ENCODE assay signal across 1 cellular context in the genomic region with DNA sequence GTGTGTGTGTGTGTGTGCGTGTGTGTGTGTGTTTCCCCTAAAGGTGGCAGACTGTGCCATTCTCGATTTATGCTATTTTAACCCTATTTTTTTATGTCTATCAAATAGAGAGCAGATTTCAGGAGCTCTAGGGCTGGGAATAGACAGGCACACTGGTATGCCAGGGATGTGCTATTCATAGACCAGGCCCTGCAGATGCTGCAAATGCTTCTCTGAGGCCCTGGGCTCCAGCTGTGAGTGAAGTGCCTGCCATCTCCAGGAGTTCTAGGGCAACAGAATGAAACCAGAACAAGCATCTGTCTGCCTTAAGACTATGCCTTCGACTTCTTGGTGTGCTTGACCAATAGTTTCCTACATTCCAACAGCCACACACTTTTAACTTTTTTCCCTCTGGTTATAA.
TF ChIP-seq lines count a peak whose summit lies in the region.

No MANE protein-coding gene starts in this region.

TF ChIP-seq in GM23338, 12 proteins besides CTCF, POLR2A, EP300 and RAD21:
- TF ChIP-seq, protein P1, sequence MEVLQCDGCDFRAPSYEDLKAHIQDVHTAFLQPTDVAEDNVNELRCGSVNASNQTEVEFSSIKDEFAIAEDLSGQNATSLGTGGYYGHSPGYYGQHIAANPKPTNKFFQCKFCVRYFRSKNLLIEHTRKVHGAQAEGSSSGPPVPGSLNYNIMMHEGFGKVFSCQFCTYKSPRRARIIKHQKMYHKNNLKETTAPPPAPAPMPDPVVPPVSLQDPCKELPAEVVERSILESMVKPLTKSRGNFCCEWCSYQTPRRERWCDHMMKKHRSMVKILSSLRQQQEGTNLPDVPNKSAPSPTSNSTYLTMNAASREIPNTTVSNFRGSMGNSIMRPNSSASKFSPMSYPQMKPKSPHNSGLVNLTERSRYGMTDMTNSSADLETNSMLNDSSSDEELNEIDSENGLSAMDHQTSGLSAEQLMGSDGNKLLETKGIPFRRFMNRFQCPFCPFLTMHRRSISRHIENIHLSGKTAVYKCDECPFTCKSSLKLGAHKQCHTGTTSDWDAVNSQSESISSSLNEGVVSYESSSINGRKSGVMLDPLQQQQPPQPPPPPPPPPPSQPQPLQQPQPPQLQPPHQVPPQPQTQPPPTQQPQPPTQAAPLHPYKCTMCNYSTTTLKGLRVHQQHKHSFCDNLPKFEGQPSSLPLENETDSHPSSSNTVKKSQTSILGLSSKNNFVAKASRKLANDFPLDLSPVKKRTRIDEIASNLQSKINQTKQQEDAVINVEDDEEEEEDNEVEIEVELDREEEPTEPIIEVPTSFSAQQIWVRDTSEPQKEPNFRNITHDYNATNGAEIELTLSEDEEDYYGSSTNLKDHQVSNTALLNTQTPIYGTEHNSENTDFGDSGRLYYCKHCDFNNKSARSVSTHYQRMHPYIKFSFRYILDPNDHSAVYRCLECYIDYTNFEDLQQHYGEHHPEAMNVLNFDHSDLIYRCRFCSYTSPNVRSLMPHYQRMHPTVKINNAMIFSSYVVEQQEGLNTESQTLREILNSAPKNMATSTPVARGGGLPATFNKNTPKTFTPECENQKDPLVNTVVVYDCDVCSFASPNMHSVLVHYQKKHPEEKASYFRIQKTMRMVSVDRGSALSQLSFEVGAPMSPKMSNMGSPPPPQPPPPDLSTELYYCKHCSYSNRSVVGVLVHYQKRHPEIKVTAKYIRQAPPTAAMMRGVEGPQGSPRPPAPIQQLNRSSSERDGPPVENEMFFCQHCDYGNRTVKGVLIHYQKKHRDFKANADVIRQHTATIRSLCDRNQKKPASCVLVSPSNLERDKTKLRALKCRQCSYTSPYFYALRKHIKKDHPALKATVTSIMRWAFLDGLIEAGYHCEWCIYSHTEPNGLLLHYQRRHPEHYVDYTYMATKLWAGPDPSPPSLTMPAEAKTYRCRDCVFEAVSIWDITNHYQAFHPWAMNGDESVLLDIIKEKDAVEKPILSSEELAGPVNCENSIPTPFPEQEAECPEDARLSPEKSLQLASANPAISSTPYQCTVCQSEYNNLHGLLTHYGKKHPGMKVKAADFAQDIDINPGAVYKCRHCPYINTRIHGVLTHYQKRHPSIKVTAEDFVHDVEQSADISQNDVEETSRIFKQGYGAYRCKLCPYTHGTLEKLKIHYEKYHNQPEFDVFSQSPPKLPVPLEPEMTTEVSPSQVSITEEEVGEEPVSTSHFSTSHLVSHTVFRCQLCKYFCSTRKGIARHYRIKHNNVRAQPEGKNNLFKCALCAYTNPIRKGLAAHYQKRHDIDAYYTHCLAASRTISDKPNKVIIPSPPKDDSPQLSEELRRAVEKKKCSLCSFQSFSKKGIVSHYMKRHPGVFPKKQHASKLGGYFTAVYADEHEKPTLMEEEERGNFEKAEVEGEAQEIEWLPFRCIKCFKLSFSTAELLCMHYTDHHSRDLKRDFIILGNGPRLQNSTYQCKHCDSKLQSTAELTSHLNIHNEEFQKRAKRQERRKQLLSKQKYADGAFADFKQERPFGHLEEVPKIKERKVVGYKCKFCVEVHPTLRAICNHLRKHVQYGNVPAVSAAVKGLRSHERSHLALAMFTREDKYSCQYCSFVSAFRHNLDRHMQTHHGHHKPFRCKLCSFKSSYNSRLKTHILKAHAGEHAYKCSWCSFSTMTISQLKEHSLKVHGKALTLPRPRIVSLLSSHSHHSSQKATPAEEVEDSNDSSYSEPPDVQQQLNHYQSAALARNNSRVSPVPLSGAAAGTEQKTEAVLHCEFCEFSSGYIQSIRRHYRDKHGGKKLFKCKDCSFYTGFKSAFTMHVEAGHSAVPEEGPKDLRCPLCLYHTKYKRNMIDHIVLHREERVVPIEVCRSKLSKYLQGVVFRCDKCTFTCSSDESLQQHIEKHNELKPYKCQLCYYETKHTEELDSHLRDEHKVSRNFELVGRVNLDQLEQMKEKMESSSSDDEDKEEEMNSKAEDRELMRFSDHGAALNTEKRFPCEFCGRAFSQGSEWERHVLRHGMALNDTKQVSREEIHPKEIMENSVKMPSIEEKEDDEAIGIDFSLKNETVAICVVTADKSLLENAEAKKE (CRISPR knock-in tag; IDR thresholded peaks at IDR 0.05) = peak; percentile 36; the same call in 1 of the 2 replicates
- no peak for TF ChIP-seq CREB1 (CRISPR knock-in tag; IDR thresholded peaks at IDR 0.05; ENCODE audit: low read depth)
